In the genomic region with DNA sequence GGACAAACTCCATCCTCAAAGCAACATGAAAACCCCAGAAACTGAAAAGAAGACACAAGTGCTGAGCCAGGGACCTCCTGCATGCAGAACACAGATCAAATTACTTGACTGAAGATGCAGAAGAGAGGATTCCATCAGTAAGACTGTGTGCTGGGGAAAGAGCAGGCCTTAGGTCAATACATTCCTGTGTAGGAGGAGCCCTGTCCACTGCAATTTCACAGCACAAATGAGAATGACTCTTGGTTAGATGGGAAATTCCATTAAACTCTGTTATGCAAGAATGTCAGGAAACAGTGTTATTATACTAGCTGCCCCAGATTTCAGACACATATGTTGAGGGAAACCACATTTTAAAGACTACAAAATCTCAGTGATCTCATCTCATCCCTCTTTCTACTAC, we compare ENCODE assay signal across 11 cellular contexts. TPM values are rescaled to one million over a fixed set of nuclear protein-coding genes. Genes with fewer than 3 reads are reported as not detected.
DNase-seq lines count a peak whose midpoint lies in the region; ATAC-seq, FAIRE-seq and TF ChIP-seq lines count a peak whose summit lies in the region.
"Had no signal": no experiment of that assay in that cellular context is flagged by ENCODE, and none has a peak within 500 bp of the region (broad histone marks: within the 10 kb centered on the region; RNA-seq: fewer than 3 reads in every experiment).

No MANE protein-coding gene starts in this region.

- FAIRE-seq in GM19239 (lab: Jason Lieb, UNC), result no peak

- H3K4me3 Mint-ChIP-seq in brain, result peak overlapping the region in 1 of 5 experiments; percentile 12

- H3K27me3 ChIP-seq in iPS-20b (ENCODE audit: insufficient read depth, low read length), result no peaks in the 10 kb centered on the region
- H3K27me3 ChIP-seq in subcutaneous abdominal adipose tissue (ENCODE audit: control insufficient read depth in 5 of 5, insufficient read depth in 4 of 5, low read length in 5 of 5), result no peaks in the 10 kb centered on the region

- H3K9me3 ChIP-seq in iPS-20b (ENCODE audit: insufficient read depth, low read depth, low read length) (peaks cover 18% of the 10 kb centered on the region; the same call in 1 of the 2 replicates), subcutaneous abdominal adipose tissue (ENCODE audit: control insufficient read depth in 5 of 5, low read length in 5 of 5) (peaks cover 0 to 6% (median 0%) of the 10 kb centered on the region in 5 donors)

- peak; percentile 98 for DNase-seq in HCEC 1CT
- no peak for DNase-seq in GM19239 (ENCODE audit: insufficient read length, low spot score)
- DNase-seq in NCI-H146 treated with DMSO at 0.1 percent for 48 hours (lab: John Stamatoyannopoulos, UW; ENCODE audit: unreplicated experiment), result no peak
- no peak for DNase-seq in activated CD4-positive, CD25-positive, alpha-beta regulatory T cell treated with anti-CD3 and anti-CD28 coated beads, Interleukin-2, amount 50 U/mL, for 72 hours
- DNase-seq: activated CD4-positive, alpha-beta T cell treated with anti-CD3 and anti-CD28 coated beads, Interleukin-2, amount 50 U/mL, for 48 hours; NCI-H446; stimulated activated CD4-positive, alpha-beta T cell treated with anti-CD3 and anti-CD28 coated beads, Interleukin-12 subunit alpha, Interleukin-12 subunit beta, amount 100 ng/mL, for 4 hours had no signal

- H3K4me3 ChIP-seq in iPS-20b (ENCODE audit: low read length) (no peak overlapping the region), subcutaneous abdominal adipose tissue (ENCODE audit: low read depth in 1 of 5, low read length in 5 of 5) (no peak overlapping the region)

- no peaks in the 10 kb centered on the region for H3K36me3 ChIP-seq in iPS-20b (ENCODE audit: insufficient read depth, low read depth, low read length)
- H3K36me3 ChIP-seq in subcutaneous abdominal adipose tissue (ENCODE audit: control insufficient read depth in 5 of 5, insufficient read depth in 5 of 5, low read length in 5 of 5), result no peaks in the 10 kb centered on the region

- TF ChIP-seq CTCF in brain (conservative IDR thresholded peaks at IDR 0.05), result no peak

- H3K4me1 Mint-ChIP-seq in brain, result peaks cover 42% of the 10 kb centered on the region

- H3K36me3 Mint-ChIP-seq in brain, result no peaks in the 10 kb centered on the region

- H3K27ac ChIP-seq in iPS-20b (ENCODE audit: low read length) (peak overlapping the region; percentile 18), subcutaneous abdominal adipose tissue (ENCODE audit: low read depth, low read length) (peak overlapping the region; percentile 59)

- H3K9ac ChIP-seq in iPS-20b (ENCODE audit: low read depth, low read length) (no peak overlapping the region; the same call in 1 of the 2 replicates), subcutaneous abdominal adipose tissue (ENCODE audit: low read length in 5 of 5) (no peak overlapping the region)

- no peaks in the 10 kb centered on the region for H3K27me3 Mint-ChIP-seq in brain

- peak overlapping the region in 4 of 5 experiments; percentile 35 to 73 (median 58) for H3K27ac Mint-ChIP-seq in brain

- H3K9me3 Mint-ChIP-seq in brain, result peaks cover 0 to 14% (median 4%) of the 10 kb centered on the region in 5 experiments

- ATAC-seq in GM21447 (IDR thresholded peaks at IDR 0.05; ENCODE audit: unreplicated experiment), result no peak

- H3K4me1 ChIP-seq in iPS-20b (ENCODE audit: insufficient read depth, low read length), result peaks cover 23% of the 10 kb centered on the region
- peaks cover 0 to 13% (median 11%) of the 10 kb centered on the region in 5 donors for H3K4me1 ChIP-seq in subcutaneous abdominal adipose tissue (ENCODE audit: control insufficient read depth in 5 of 5, insufficient read depth in 5 of 5, low read length in 5 of 5)

RNA-seq across cellular contexts. Expression of gene FSTL1, which starts 48.2 kb away (rescaled TPM):
- 22.5 TPM for polyA plus RNA-seq in brain (ENCODE audit: insufficient read depth, low read depth, low replicate concordance)
